Comparison of ENCODE assay signal across 8 cellular contexts in the genomic region with DNA sequence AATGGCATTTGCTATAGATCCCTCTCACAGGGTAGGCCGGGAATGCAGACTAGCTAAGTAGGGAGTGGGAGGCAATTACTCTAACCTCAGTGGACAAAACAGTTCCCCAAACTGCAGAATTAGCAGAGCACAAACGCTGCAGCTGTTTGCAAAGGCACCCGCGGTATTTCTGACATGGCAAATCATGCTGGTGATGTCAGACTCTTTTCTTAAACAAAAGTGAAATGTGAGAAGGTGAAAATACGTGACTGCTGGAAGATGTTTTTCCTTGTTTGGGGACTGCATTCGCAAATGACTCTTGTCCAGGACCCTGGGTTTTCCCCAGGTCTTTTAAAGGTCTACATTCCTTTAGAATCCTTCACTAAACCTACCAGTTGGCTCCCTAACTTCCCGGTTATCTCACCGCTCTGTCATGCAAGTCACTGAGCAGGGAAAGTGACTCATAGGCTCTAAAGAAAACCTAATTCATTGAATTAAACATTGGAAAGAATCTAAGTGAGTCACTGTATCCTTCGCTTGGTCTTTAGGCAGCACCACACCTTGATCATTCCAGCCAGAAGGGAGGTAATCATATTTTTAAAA.
DNase-seq lines count a peak whose midpoint lies in the region; ATAC-seq and TF ChIP-seq lines count a peak whose summit lies in the region.

No MANE protein-coding gene starts in this region.

- no peak for ATAC-seq in HG02678 (IDR thresholded peaks at IDR 0.05; ENCODE audit: unreplicated experiment)
- ATAC-seq in HG03095 (IDR thresholded peaks at IDR 0.05; ENCODE audit: unreplicated experiment): no peak
- ATAC-seq in HG03280 (IDR thresholded peaks at IDR 0.05; ENCODE audit: unreplicated experiment): no peak

- H3K27me3 ChIP-seq in neuronal stem cell (ENCODE audit: control insufficient read depth in 3 of 3, insufficient read depth in 3 of 3, low read depth in 1 of 3, low read length in 3 of 3): no peaks in the 10 kb centered on the region

- H3K9me3 ChIP-seq in HEK293 (ENCODE audit: control insufficient read depth, insufficient read depth, low read depth, low read length) (no peaks in the 10 kb centered on the region), neuronal stem cell (replicated peaks in 1 of 2; ENCODE audit: control insufficient read depth in 2 of 2, insufficient read depth in 1 of 2, low read depth in 1 of 2, low read length in 2 of 2) (no peaks in the 10 kb centered on the region)

- CTCF ChIA-PET in HEK293 (lab: Yijun Ruan, JAX): interaction anchor here (0.6 to 1.3 kb wide), 5 partner anchors 18 to 150 kb away, joined by 3 to 5 read pairs (median 3); no protein-coding TSS in a partner anchor

- WGBS in neuronal stem cell (ENCODE audit: extremely low coverage in 2 of 2, insufficient read length in 2 of 2, insufficient replicate concordance in 1 of 2), 2 donors: no CpG with 5 or more reads among the region's 9 CpGs

- H2AFZ ChIP-seq in neuronal stem cell (ENCODE audit: low read length): peak overlapping the region; percentile 76

- H3K23ac ChIP-seq in neuronal stem cell (ENCODE audit: low read depth, low read length, poor library complexity): no peak overlapping the region

- no peak overlapping the region for H3K14ac ChIP-seq in neuronal stem cell (ENCODE audit: low read length)

- H3K36me3 ChIP-seq in HEK293 (ENCODE audit: control insufficient read depth in 2 of 2, insufficient read depth in 1 of 2, low read length in 2 of 2): no peaks in the 10 kb centered on the region
- no peaks in the 10 kb centered on the region for H3K36me3 ChIP-seq in neuronal stem cell (replicated peaks in 1 of 2; ENCODE audit: control insufficient read depth in 2 of 2, insufficient read depth in 2 of 2, low read length in 2 of 2)

- H2BK15ac ChIP-seq in neuronal stem cell (ENCODE audit: low read length): no peak overlapping the region

- peak overlapping the region; percentile 15 for H3K4me2 ChIP-seq in neuronal stem cell (ENCODE audit: insufficient read depth, low read length, poor library complexity, severe bottlenecking)

- no peak overlapping the region for H2BK12ac ChIP-seq in neuronal stem cell (ENCODE audit: low read length)

- H2BK120ac ChIP-seq in neuronal stem cell (ENCODE audit: low read depth, low read length): no peak overlapping the region

- no peaks in the 10 kb centered on the region for H3K79me1 ChIP-seq in neuronal stem cell (ENCODE audit: low read depth, low read length)

- H3K4ac ChIP-seq in neuronal stem cell (ENCODE audit: low read length): no peak overlapping the region

- POLR2A ChIA-PET in HEK293 (lab: Yijun Ruan, JAX): interaction anchor here (0.6 to 1.7 kb wide), 5 partner anchors 20 to 160 kb away, joined by 3 to 7 read pairs (median 4); no protein-coding TSS in a partner anchor

- H3K4me1 ChIP-seq in HEK293 (ENCODE audit: control insufficient read depth, insufficient read depth, low read length) (peaks cover 20% of the 10 kb centered on the region), neuronal stem cell (ENCODE audit: control insufficient read depth in 2 of 2, insufficient read depth in 1 of 2, low read depth in 1 of 2, low read length in 2 of 2) (peaks cover 22 to 25% of the 10 kb centered on the region in 2 donors)

- H2AK5ac ChIP-seq in neuronal stem cell (ENCODE audit: low read depth, low read length): no peak overlapping the region

- no peak overlapping the region for H4K91ac ChIP-seq in neuronal stem cell (ENCODE audit: low read depth, low read length, poor library complexity)

- H3K27ac ChIP-seq in HEK293 (ENCODE audit: extremely low read depth, low read depth, low read length) (peak overlapping the region; percentile 42), neuronal stem cell (replicated peaks; ENCODE audit: low read length) (peak overlapping the region; percentile 83)

- no peak overlapping the region for H4K8ac ChIP-seq in neuronal stem cell (ENCODE audit: low read depth, low read length)

- H2BK5ac ChIP-seq in neuronal stem cell (ENCODE audit: low read length): no peak overlapping the region

- DNase-seq in AG09309 (ENCODE audit: low read depth) (peak; percentile 92), RPMI8226 (peak; percentile 59), fibroblast of peridontal ligament (ENCODE audit: extremely low read depth) (peak; percentile 97), neuronal stem cell (ENCODE audit: low spot score) (peak; percentile 54)

- TF ChIP-seq CTCF in AG09309 (IDR thresholded peaks at IDR 0.05; ENCODE audit: control insufficient read depth, insufficient read depth, low read depth, low read length, missing control alignments) (no peak), HEK293 (tag by site-specific recombination; IDR thresholded peaks at IDR 0.05) (no peak)

- no peak overlapping the region for H3K9ac ChIP-seq in neuronal stem cell (ENCODE audit: low read depth, low read length, poor library complexity)

- H3K4me3 ChIP-seq in AG09309 (ENCODE audit: control insufficient read depth, low read depth, low read length): peak overlapping the region; percentile 8; the same call in 1 of the 2 replicates
- peak overlapping the region; percentile 13; the same call in 1 of the 2 replicates for H3K4me3 ChIP-seq in HEK293 (ENCODE audit: low read depth, low read length)
- H3K4me3 ChIP-seq in neuronal stem cell (ENCODE audit: low read length in 2 of 2): peak overlapping the region in 1 of 2 donors; percentile 5

- H3K18ac ChIP-seq in neuronal stem cell (ENCODE audit: low read length): no peak overlapping the region

TF ChIP-seq in HEK293, 187 proteins besides CTCF, POLR2A, EP300 and RAD21 (continues in another document):
- TF ChIP-seq KLF1 (tag by site-specific recombination; IDR thresholded peaks at IDR 0.05) (no peak), ZNF529 (tag by site-specific recombination; IDR thresholded peaks at IDR 0.05; ENCODE audit: insufficient replicate concordance) (no peak), ZNF404 (tag by site-specific recombination; IDR thresholded peaks at IDR 0.05) (no peak), ZNF174 (tag by site-specific recombination; IDR thresholded peaks at IDR 0.05) (no peak), ZNF747 (tag by site-specific recombination; IDR thresholded peaks at IDR 0.05) (no peak), ZNF48 (tag by site-specific recombination; IDR thresholded peaks at IDR 0.05) (no peak), HOXD13 (CRISPR knock-in tag; IDR thresholded peaks at IDR 0.05; ENCODE audit: borderline replicate concordance) (no peak), ZNF112 (tag by site-specific recombination; IDR thresholded peaks at IDR 0.05) (no peak), WT1 (tag by site-specific recombination; IDR thresholded peaks at IDR 0.05) (no peak), ZNF596 (tag by site-specific recombination; IDR thresholded peaks at IDR 0.05) (no peak), ZNF660 (tag by site-specific recombination; IDR thresholded peaks at IDR 0.05) (peak; percentile 89; the same call in 1 of the 2 replicates), ZNF202 (tag by site-specific recombination; IDR thresholded peaks at IDR 0.05; ENCODE audit: borderline replicate concordance) (no peak), ZBTB48 (tag by site-specific recombination; IDR thresholded peaks at IDR 0.05) (peak; percentile 97), ZNF785 (tag by site-specific recombination; IDR thresholded peaks at IDR 0.05) (no peak), PRDM1 (tag by site-specific recombination; IDR thresholded peaks at IDR 0.05) (peak; percentile 92)
- TF ChIP-seq, protein P1, sequence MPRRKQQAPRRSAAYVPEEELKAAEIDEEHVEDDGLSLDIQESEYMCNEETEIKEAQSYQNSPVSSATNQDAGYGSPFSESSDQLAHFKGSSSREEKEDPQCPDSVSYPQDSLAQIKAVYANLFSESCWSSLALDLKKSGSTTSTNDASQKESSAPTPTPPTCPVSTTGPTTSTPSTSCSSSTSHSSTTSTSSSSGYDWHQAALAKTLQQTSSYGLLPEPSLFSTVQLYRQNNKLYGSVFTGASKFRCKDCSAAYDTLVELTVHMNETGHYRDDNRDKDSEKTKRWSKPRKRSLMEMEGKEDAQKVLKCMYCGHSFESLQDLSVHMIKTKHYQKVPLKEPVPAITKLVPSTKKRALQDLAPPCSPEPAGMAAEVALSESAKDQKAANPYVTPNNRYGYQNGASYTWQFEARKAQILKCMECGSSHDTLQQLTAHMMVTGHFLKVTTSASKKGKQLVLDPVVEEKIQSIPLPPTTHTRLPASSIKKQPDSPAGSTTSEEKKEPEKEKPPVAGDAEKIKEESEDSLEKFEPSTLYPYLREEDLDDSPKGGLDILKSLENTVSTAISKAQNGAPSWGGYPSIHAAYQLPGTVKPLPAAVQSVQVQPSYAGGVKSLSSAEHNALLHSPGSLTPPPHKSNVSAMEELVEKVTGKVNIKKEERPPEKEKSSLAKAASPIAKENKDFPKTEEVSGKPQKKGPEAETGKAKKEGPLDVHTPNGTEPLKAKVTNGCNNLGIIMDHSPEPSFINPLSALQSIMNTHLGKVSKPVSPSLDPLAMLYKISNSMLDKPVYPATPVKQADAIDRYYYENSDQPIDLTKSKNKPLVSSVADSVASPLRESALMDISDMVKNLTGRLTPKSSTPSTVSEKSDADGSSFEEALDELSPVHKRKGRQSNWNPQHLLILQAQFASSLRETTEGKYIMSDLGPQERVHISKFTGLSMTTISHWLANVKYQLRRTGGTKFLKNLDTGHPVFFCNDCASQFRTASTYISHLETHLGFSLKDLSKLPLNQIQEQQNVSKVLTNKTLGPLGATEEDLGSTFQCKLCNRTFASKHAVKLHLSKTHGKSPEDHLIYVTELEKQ (tag by site-specific recombination; IDR thresholded peaks at IDR 0.05; ENCODE audit: borderline replicate concordance): peak; percentile 84
- TF ChIP-seq, protein P2, sequence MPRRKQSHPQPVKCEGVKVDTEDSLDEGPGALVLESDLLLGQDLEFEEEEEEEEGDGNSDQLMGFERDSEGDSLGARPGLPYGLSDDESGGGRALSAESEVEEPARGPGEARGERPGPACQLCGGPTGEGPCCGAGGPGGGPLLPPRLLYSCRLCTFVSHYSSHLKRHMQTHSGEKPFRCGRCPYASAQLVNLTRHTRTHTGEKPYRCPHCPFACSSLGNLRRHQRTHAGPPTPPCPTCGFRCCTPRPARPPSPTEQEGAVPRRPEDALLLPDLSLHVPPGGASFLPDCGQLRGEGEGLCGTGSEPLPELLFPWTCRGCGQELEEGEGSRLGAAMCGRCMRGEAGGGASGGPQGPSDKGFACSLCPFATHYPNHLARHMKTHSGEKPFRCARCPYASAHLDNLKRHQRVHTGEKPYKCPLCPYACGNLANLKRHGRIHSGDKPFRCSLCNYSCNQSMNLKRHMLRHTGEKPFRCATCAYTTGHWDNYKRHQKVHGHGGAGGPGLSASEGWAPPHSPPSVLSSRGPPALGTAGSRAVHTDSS (tag by site-specific recombination; IDR thresholded peaks at IDR 0.05): no peak
